8 cellular contexts compared by ENCODE assay signal in genomic region chr3:183285828-183286457, GRCh38. TPM values are rescaled to one million over a fixed set of nuclear protein-coding genes. Genes with fewer than 3 reads are reported as not detected.
DNase-seq lines count a peak whose midpoint lies in the region; ATAC-seq and TF ChIP-seq lines count a peak whose summit lies in the region.

No MANE protein-coding gene starts in this region.

- POLR2A ChIA-PET in activated CD8-positive, alpha-beta T cell treated with anti-CD3 and anti-CD28 coated beads for 36 hours (lab: Charles Lee): interaction anchor here (0.6 to 2.7 kb wide), 19 partner anchors 9 to 349 kb away, joined by 3 to 19 read pairs (median 4); partner anchors contain the start of genes B3GNT5 and KLHL24

- H3K27me3 Mint-ChIP-seq in activated CD8-positive, alpha-beta T cell treated with anti-CD3 and anti-CD28 coated beads for 36 hours: no peaks in the 10 kb centered on the region

- no peaks in the 10 kb centered on the region for H3K27me3 ChIP-seq in duodenal mucosa (ENCODE audit: control insufficient read depth in 1 of 2, insufficient read depth in 2 of 2, low read length in 2 of 2)

- DNase-seq in A172 (ENCODE audit: low spot score) (peak; percentile 99), NCI-H460 (ENCODE audit: extremely low read depth, low read depth) (peak; percentile 92), midbrain (lab: John Stamatoyannopoulos, UW) (peak; percentile 35)
- peak; percentile 98 for DNase-seq in activated CD8-positive, alpha-beta T cell treated with anti-CD3 and anti-CD28 coated beads for 36 hours
- DNase-seq in stimulated activated CD8-positive, alpha-beta memory T cell treated with anti-CD3 and anti-CD28 coated beads, Interleukin-4, amount 100 ng/mL, for 4 hours (ENCODE audit: low read depth in 2 of 2, low spot score in 1 of 2): peak; percentile 81 to 91

- H3K36me3 Mint-ChIP-seq in activated CD8-positive, alpha-beta T cell treated with anti-CD3 and anti-CD28 coated beads for 36 hours (ENCODE audit: low read depth): peaks cover 8% of the 10 kb centered on the region

- peak overlapping the region in 1 of 2 donors; percentile 3 for H3K9ac ChIP-seq in duodenal mucosa (ENCODE audit: low read depth in 1 of 2, low read length in 2 of 2)

- TF ChIP-seq CTCF in activated CD8-positive, alpha-beta T cell treated with anti-CD3 and anti-CD28 coated beads for 36 hours (IDR thresholded peaks at IDR 0.05): no peak

- H3K36me3 ChIP-seq in duodenal mucosa (ENCODE audit: control insufficient read depth in 1 of 2, insufficient read depth in 2 of 2, low read length in 2 of 2): no peaks in the 10 kb centered on the region

- H3K9me3 ChIP-seq in duodenal mucosa (ENCODE audit: control insufficient read depth in 1 of 2, low read length in 2 of 2): no peaks in the 10 kb centered on the region

- peaks cover 40% of the 10 kb centered on the region for H3K4me1 Mint-ChIP-seq in activated CD8-positive, alpha-beta T cell treated with anti-CD3 and anti-CD28 coated beads for 36 hours (ENCODE audit: low read depth)

- H3K4me3 ChIP-seq in duodenal mucosa (ENCODE audit: low read depth in 1 of 2, low read length in 2 of 2): peak overlapping the region in 1 of 2 donors; percentile 32

- H3K27ac Mint-ChIP-seq in activated CD8-positive, alpha-beta T cell treated with anti-CD3 and anti-CD28 coated beads for 36 hours: peak overlapping the region; percentile 97

- peak; percentile 97 for ATAC-seq in GM18861 (IDR thresholded peaks at IDR 0.05; ENCODE audit: unreplicated experiment)
- peak; percentile 98 for ATAC-seq in HG03066 (IDR thresholded peaks at IDR 0.05; ENCODE audit: low read depth, unreplicated experiment)
- peak; percentile 90 for ATAC-seq in activated CD8-positive, alpha-beta T cell treated with anti-CD3 and anti-CD28 coated beads for 36 hours

- H3K27ac ChIP-seq in duodenal mucosa (ENCODE audit: low read depth, low read length): peak overlapping the region; percentile 61

- intact Hi-C loops in activated CD8-positive, alpha-beta T cell treated with anti-CD3 and anti-CD28 coated beads for 36 hours (cut with micrococcal nuclease): loop anchor here (1.0 kb wide), 1 partner anchor 20 kb away; no protein-coding TSS in a partner anchor

- H3K9me3 Mint-ChIP-seq in activated CD8-positive, alpha-beta T cell treated with anti-CD3 and anti-CD28 coated beads for 36 hours: peaks cover 4% of the 10 kb centered on the region

- CTCF ChIA-PET in activated CD8-positive, alpha-beta T cell treated with anti-CD3 and anti-CD28 coated beads for 36 hours (lab: Charles Lee): interaction anchor here (0.6 to 1.9 kb wide), 15 partner anchors 8 to 598 kb away, joined by 3 to 13 read pairs (median 3); partner anchors contain the start of gene PARL

- peak overlapping the region; percentile 61 for H3K4me3 Mint-ChIP-seq in activated CD8-positive, alpha-beta T cell treated with anti-CD3 and anti-CD28 coated beads for 36 hours

- peaks cover 12 to 24% of the 10 kb centered on the region in 2 donors for H3K4me1 ChIP-seq in duodenal mucosa (ENCODE audit: control insufficient read depth in 1 of 2, insufficient read depth in 2 of 2, low read length in 2 of 2)

RNA-seq across cellular contexts. Expression of gene B3GNT5, which starts 32.9 kb away (rescaled TPM):
- total RNA-seq in A172 (2014; rRNA removed; shearing (Covaris generic)): 15.8 and 18.0 TPM in 2 replicates
- 8.2 and 9.7 TPM in 2 replicates for total RNA-seq in NCI-H460 (2014; rRNA removed; shearing (Covaris generic))
- 7.4 and 12.0 TPM in 2 replicates for polyA plus RNA-seq in NCI-H460 (2014; cell fraction: nucleus; rRNA removed)
- total RNA-seq in activated CD8-positive, alpha-beta T cell treated with anti-CD3 and anti-CD28 coated beads for 36 hours: 10 to 100 TPM; 25.8 to 26.1 TPM

Comparison
In these comparisons a context has a peak if more than half of its experiments do, and no peak if none do; other contexts are left out.
1. DNase-seq: peak in every context shown above with its lines; median percentile 99 in A172; 98 in activated CD8-positive, alpha-beta T cell treated with anti-CD3 and anti-CD28 coated beads for 36 hours; 92 in NCI-H460; 86 in stimulated activated CD8-positive, alpha-beta memory T cell treated with anti-CD3 and anti-CD28 coated beads, Interleukin-4, amount 100 ng/mL, for 4 hours; 35 in midbrain.